In the genomic region with DNA sequence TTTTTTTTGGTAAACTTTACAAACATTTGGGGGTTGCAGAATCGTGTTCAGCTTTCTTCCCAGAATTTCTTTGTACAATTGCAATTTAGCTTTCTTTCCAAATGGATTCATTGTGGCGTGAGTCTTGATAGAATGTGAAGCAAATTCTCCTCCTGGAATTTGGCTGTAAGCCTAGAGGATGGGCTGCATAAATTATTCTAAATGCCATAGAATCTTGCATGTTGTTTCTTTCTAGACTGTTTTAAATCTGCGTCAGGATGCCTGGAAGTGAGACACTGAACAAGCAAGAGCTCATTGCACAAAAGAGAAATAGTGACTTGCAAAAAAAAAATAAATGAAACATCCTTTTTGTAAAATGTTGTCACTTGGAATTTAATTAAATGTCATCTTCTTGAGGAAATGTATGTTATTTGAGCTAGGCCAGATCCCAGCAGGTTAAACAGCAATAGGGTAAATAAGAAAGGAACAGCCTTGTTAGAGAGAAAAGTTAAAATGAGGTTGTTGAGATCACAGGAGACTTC, we compare ENCODE assay signal across 18 cellular contexts.
DNase-seq lines count a peak whose midpoint lies in the region; ATAC-seq and TF ChIP-seq lines count a peak whose summit lies in the region.
"Had no signal": no experiment of that assay in that cellular context is flagged by ENCODE, and none has a peak within 500 bp of the region (broad histone marks: within the 10 kb centered on the region; RNA-seq: fewer than 3 reads in every experiment).

No MANE protein-coding gene starts in this region.

- H4K20me1 ChIP-seq in SK-N-SH (ENCODE audit: insufficient read depth): no peaks in the 10 kb centered on the region

- H3K36me3 ChIP-seq in SK-N-SH (replicated peaks in 1 of 2; ENCODE audit: control insufficient read depth in 1 of 2, insufficient read depth in 2 of 2, low read length in 1 of 2) (no peaks in the 10 kb centered on the region), brain microvascular endothelial cell (replicated peaks) (no peaks in the 10 kb centered on the region)

- no peaks in the 10 kb centered on the region for H3F3A ChIP-seq in SK-N-SH (replicated peaks; ENCODE audit: insufficient read depth)

- H3K27me3 ChIP-seq in SK-N-SH (ENCODE audit: insufficient read depth) (no peaks in the 10 kb centered on the region), brain microvascular endothelial cell (replicated peaks) (no peaks in the 10 kb centered on the region)

- TF ChIP-seq EP300 in SK-N-SH (IDR thresholded peaks at IDR 0.05; ENCODE audit: borderline replicate concordance in 1 of 2, low read depth in 1 of 2, low read length in 1 of 2): no peak

- H3K9me3 ChIP-seq in SK-N-SH: no peaks in the 10 kb centered on the region

- no peak overlapping the region; a peak in 1 of 4 replicates for H3K27ac ChIP-seq in SK-N-SH (ENCODE audit: low read depth in 2 of 2, low read length in 1 of 2)
- no peak overlapping the region for H3K27ac ChIP-seq in brain microvascular endothelial cell
- H3K27ac ChIP-seq: 22Rv1, GM23248 had no signal

- no peak overlapping the region for H3K4me2 ChIP-seq in SK-N-SH

- 25% methylated on average over 3 of the region's 3 CpGs for WGBS in SK-N-SH (ENCODE audit: low lambda C conversion rate)

- no peaks in the 10 kb centered on the region; a peak in 2 of 4 replicates for H3K4me1 ChIP-seq in SK-N-SH (ENCODE audit: control insufficient read depth in 1 of 2, insufficient read depth in 2 of 2, low read depth in 1 of 2, low read length in 1 of 2)

- in situ Hi-C loops in brain microvascular endothelial cell (cut with HindIII; ENCODE audit: low pct_ligation_motif_present, low sequenced_read_pairs): no loop called here

- CTCF ChIA-PET in SK-N-SH (lab: Yijun Ruan, JAX): interaction anchor here (0.9 kb wide), 1 partner anchor 510 kb away, joined by 3 read pairs; no protein-coding TSS in a partner anchor

- H3K79me2 ChIP-seq in SK-N-SH (ENCODE audit: insufficient read depth): no peaks in the 10 kb centered on the region

- H3K4me3 ChIP-seq in SK-N-SH (ENCODE audit: low read depth in 2 of 2, low read length in 1 of 2) (no peak overlapping the region), retinal pigment epithelial cell (ENCODE audit: low read length) (no peak overlapping the region), brain microvascular endothelial cell (ENCODE audit: low read depth, low read length) (no peak overlapping the region)
- H3K4me3 ChIP-seq: GM23248 had no signal

- no peak for DNase-seq in SK-N-SH
- DNase-seq in astrocyte of the hippocampus (ENCODE audit: low read depth, low spot score): peak; percentile 88
- DNase-seq in iris pigment epithelial cell (ENCODE audit: low read depth): peak; percentile 9
- DNase-seq in retinal pigment epithelial cell (ENCODE audit: low read depth): peak; percentile 38
- no peak for DNase-seq in brain microvascular endothelial cell
- no peak for DNase-seq in RPMI8226
- DNase-seq in NK-92 treated with Interleukin-12 subunit alpha and Interleukin-12 subunit beta, amount 100 ng/mL, for 24 hours (lab: John Stamatoyannopoulos, UW): no peak
- DNase-seq: Caco-2; CD4-positive, CD25-positive, alpha-beta regulatory T cell; DMS153; GDM1; GM23248; KBM-7; NCI-H1694 treated with DMSO at 0.1 percent for 48 hours; Right ventricle myocardium superior had no signal

- TF ChIP-seq RAD21 in SK-N-SH (IDR thresholded peaks at IDR 0.05; ENCODE audit: low read length): no peak

- no peak overlapping the region for H2AFZ ChIP-seq in SK-N-SH (ENCODE audit: low read depth)
- H2AFZ ChIP-seq: GM23248 had no signal

- peak; percentile 42; the same call in 2 of the 3 replicates for ATAC-seq in SK-N-SH treated with all-trans-retinoic acid at 6 μM for 48 hours
- ATAC-seq: HCT116 had no signal

- no peak overlapping the region for H3K9ac ChIP-seq in SK-N-SH
- H3K9ac ChIP-seq: GM23248 had no signal

- TF ChIP-seq CTCF in SK-N-SH (IDR thresholded peaks at IDR 0.05) (no peak), retinal pigment epithelial cell (conservative IDR thresholded peaks at IDR 0.05; ENCODE audit: low read depth, low read length) (no peak), brain microvascular endothelial cell (IDR thresholded peaks at IDR 0.05; ENCODE audit: low read depth, low read length, missing control alignments) (no peak)

- POLR2A ChIA-PET in SK-N-SH (lab: Yijun Ruan, JAX): no interaction called here

- no peaks in the 10 kb centered on the region for H3K9me2 ChIP-seq in SK-N-SH

TF ChIP-seq in SK-N-SH treated with all-trans-retinoic acid at 6 μM for 48 hours, 23 proteins besides CTCF, POLR2A, EP300 and RAD21:
- TF ChIP-seq, protein P1, sequence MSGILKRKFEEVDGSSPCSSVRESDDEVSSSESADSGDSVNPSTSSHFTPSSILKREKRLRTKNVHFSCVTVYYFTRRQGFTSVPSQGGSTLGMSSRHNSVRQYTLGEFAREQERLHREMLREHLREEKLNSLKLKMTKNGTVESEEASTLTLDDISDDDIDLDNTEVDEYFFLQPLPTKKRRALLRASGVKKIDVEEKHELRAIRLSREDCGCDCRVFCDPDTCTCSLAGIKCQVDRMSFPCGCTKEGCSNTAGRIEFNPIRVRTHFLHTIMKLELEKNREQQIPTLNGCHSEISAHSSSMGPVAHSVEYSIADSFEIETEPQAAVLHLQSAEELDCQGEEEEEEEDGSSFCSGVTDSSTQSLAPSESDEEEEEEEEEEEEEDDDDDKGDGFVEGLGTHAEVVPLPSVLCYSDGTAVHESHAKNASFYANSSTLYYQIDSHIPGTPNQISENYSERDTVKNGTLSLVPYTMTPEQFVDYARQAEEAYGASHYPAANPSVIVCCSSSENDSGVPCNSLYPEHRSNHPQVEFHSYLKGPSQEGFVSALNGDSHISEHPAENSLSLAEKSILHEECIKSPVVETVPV (CRISPR knock-in tag; IDR thresholded peaks at IDR 0.05): no peak
- TF ChIP-seq ZNF70 (CRISPR knock-in tag; IDR thresholded peaks at IDR 0.05) (no peak), CSDC2 (CRISPR knock-in tag; IDR thresholded peaks at IDR 0.05) (no peak), ZNF8 (CRISPR knock-in tag; IDR thresholded peaks at IDR 0.05) (no peak), ZFP3 (CRISPR knock-in tag; IDR thresholded peaks at IDR 0.05) (no peak)

TF ChIP-seq in SK-N-SH, 30 proteins besides CTCF, POLR2A, EP300 and RAD21:
- TF ChIP-seq, protein P2, sequence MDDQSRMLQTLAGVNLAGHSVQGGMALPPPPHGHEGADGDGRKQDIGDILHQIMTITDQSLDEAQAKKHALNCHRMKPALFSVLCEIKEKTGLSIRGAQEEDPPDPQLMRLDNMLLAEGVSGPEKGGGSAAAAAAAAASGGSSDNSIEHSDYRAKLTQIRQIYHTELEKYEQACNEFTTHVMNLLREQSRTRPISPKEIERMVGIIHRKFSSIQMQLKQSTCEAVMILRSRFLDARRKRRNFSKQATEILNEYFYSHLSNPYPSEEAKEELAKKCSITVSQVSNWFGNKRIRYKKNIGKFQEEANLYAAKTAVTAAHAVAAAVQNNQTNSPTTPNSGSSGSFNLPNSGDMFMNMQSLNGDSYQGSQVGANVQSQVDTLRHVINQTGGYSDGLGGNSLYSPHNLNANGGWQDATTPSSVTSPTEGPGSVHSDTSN (IDR thresholded peaks at IDR 0.05): no peak
- TF ChIP-seq TAF1 (IDR thresholded peaks at IDR 0.05; ENCODE audit: borderline replicate concordance, low read depth, low read length) (no peak), FOSL2 (IDR thresholded peaks at IDR 0.05; ENCODE audit: borderline replicate concordance, low read depth) (no peak), SMC3 (IDR thresholded peaks at IDR 0.05; ENCODE audit: low read depth, low read length) (no peak), YY1 (IDR thresholded peaks at IDR 0.05; ENCODE audit: low read depth) (no peak), EZH2phosphoT487 (IDR thresholded peaks at IDR 0.05; ENCODE audit: borderline replicate concordance, low read depth) (no peak)
- TF ChIP-seq, protein P3, sequence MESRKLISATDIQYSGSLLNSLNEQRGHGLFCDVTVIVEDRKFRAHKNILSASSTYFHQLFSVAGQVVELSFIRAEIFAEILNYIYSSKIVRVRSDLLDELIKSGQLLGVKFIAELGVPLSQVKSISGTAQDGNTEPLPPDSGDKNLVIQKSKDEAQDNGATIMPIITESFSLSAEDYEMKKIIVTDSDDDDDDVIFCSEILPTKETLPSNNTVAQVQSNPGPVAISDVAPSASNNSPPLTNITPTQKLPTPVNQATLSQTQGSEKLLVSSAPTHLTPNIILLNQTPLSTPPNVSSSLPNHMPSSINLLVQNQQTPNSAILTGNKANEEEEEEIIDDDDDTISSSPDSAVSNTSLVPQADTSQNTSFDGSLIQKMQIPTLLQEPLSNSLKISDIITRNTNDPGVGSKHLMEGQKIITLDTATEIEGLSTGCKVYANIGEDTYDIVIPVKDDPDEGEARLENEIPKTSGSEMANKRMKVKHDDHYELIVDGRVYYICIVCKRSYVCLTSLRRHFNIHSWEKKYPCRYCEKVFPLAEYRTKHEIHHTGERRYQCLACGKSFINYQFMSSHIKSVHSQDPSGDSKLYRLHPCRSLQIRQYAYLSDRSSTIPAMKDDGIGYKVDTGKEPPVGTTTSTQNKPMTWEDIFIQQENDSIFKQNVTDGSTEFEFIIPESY (IDR thresholded peaks at IDR 0.05; ENCODE audit: borderline replicate concordance, low read depth): no peak
- TF ChIP-seq, protein P4, sequence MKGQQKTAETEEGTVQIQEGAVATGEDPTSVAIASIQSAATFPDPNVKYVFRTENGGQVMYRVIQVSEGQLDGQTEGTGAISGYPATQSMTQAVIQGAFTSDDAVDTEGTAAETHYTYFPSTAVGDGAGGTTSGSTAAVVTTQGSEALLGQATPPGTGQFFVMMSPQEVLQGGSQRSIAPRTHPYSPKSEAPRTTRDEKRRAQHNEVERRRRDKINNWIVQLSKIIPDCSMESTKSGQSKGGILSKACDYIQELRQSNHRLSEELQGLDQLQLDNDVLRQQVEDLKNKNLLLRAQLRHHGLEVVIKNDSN (IDR thresholded peaks at IDR 0.05; ENCODE audit: borderline replicate concordance, low read depth): no peak
TF ChIP-seq in SK-N-SH: peak in this region for 0.

Comparison
In these comparisons a context has a peak if more than half of its experiments do, and no peak if none do; other contexts are left out.
1. DNase-seq: peak in astrocyte of the hippocampus (single experiment), iris pigment epithelial cell (single experiment) and retinal pigment epithelial cell (single experiment); none in SK-N-SH (single experiment), brain microvascular endothelial cell (single experiment), RPMI8226 (single experiment) and NK-92 treated with Interleukin-12 subunit alpha and Interleukin-12 subunit beta, amount 100 ng/mL, for 24 hours (single experiment).